In the genomic region with DNA sequence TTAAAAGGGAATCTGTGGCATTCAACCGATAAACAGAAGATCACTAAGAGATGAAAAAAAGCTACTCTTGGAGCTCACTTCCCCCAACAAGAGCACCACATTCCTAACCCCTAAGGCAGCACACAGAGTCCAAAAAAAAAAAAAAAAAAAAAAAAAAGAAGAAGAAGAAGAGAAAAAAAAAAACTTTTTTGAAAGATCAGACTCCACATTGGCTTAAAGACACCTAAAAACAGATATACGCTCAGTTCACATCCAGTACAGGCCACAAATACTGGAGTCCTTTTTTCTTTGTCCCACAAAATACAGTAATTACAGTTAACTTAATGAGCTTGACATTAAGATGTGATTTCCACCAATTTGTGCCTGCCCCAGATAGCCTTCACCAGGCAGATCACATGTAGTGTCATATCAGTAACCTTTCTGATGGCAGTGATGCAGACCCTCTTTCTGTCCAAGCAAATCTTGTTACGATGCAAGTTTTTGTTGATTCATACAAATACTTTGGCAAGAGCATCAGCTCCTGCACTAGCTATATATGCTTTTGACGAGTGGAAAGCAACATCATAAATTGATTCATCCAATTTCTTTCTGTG, we compare ENCODE assay signal across 26 cellular contexts.
"Had no signal": no experiment of that assay in that cellular context is flagged by ENCODE, and none has a peak within 500 bp of the region (broad histone marks: within the 10 kb centered on the region; RNA-seq: fewer than 3 reads in every experiment).

No MANE protein-coding gene starts in this region.

- FAIRE-seq: small intestine had no signal

- H3K9me3 Mint-ChIP-seq: activated naive CD4-positive, alpha-beta T cell treated with anti-CD3 and anti-CD28 coated beads, Interleukin-2, amount 50 U/mL, for 72 hours; activated T-cell treated with anti-CD3 and anti-CD28 coated beads, Interleukin-2, amount 50 U/mL, for 72 hours; naive thymus-derived CD4-positive, alpha-beta T cell; T-helper 1 cell treated with Interleukin-12 subunit alpha and Interleukin-12 subunit beta and Interleukin-4 antibody, amounts not matched to agents 30 μg/mL and 1 μg/mL, for 36 hours had no signal

- ATAC-seq: activated CD8-positive, alpha-beta memory T cell treated with anti-CD3 and anti-CD28 coated beads, Interleukin-2, amount 10 ng/mL, durations not matched to agents 7 days and 5 days; activated CD8-positive, alpha-beta T cell treated with anti-CD3 and anti-CD28 coated beads, Interleukin-2, amount 10 ng/mL, durations not matched to agents 7 days and 5 days; activated naive CD4-positive, alpha-beta T cell treated with anti-CD3 and anti-CD28 coated beads, Interleukin-2, amount 50 U/mL, for 72 hours; activated T-cell treated with anti-CD3 and anti-CD28 coated beads, Interleukin-2, amount 50 U/mL, for 72 hours; esophagus mucosa; heart right ventricle; naive thymus-derived CD4-positive, alpha-beta T cell; upper lobe of right lung had no signal

- H3K27ac ChIP-seq: adrenal gland, ascending aorta, brain microvascular endothelial cell, heart right ventricle, ovary, suprapubic skin, tibial artery, upper lobe of right lung had no signal

- DNase-seq: activated CD8-positive, alpha-beta memory T cell treated with anti-CD3 and anti-CD28 coated beads, Interleukin-2, amount 10 ng/mL, durations not matched to agents 7 days and 5 days; activated CD8-positive, alpha-beta T cell treated with anti-CD3 and anti-CD28 coated beads, Interleukin-2, amount 10 ng/mL, durations not matched to agents 7 days and 5 days; activated naive CD4-positive, alpha-beta T cell; activated T-cell treated with anti-CD3 and anti-CD28 coated beads, Interleukin-2, amount 50 U/mL, for 72 hours; adrenal gland; brain microvascular endothelial cell; central memory CD4-positive, alpha-beta T cell; foreskin fibroblast; heart right ventricle; midbrain; naive thymus-derived CD4-positive, alpha-beta T cell; ovary; sigmoid colon; small intestine; stimulated activated CD4-positive, alpha-beta T cell treated with anti-CD3 and anti-CD28 coated beads, Interleukin-4, amount 100 ng/mL, for 4 hours; stimulated activated CD8-positive, alpha-beta memory T cell treated with anti-CD3 and anti-CD28 coated beads, Interleukin-4, amount 100 ng/mL, for 48 hours; stimulated activated naive CD4-positive, alpha-beta T cell; T1000; tibial artery; upper lobe of right lung had no signal

- H3K4me3 ChIP-seq: adrenal gland, ascending aorta, heart right ventricle, ovary, sigmoid colon, suprapubic skin, tibial artery, upper lobe of right lung had no signal

- H3K9me3 ChIP-seq: adrenal gland, ascending aorta, heart right ventricle, ovary, sigmoid colon, suprapubic skin, tibial artery, upper lobe of right lung had no signal

- H3K27me3 Mint-ChIP-seq: activated CD8-positive, alpha-beta memory T cell treated with anti-CD3 and anti-CD28 coated beads, Interleukin-2, amount 10 ng/mL, durations not matched to agents 7 days and 5 days; naive thymus-derived CD4-positive, alpha-beta T cell; progenitor cell of endocrine pancreas had no signal

- H3K27ac Mint-ChIP-seq: activated CD8-positive, alpha-beta memory T cell treated with anti-CD3 and anti-CD28 coated beads, Interleukin-2, amount 10 ng/mL, durations not matched to agents 7 days and 5 days; activated CD8-positive, alpha-beta T cell treated with anti-CD3 and anti-CD28 coated beads, Interleukin-2, amount 10 ng/mL, durations not matched to agents 7 days and 5 days; T-helper 1 cell treated with Interleukin-12 subunit alpha and Interleukin-12 subunit beta and Interleukin-4 antibody, amounts not matched to agents 30 μg/mL and 1 μg/mL, for 36 hours had no signal

- H3K4me1 ChIP-seq: adrenal gland, ascending aorta, upper lobe of right lung had no signal

- H3K36me3 Mint-ChIP-seq: activated naive CD4-positive, alpha-beta T cell treated with anti-CD3 and anti-CD28 coated beads, Interleukin-2, amount 50 U/mL, for 72 hours had no signal

- H3K36me3 ChIP-seq: ovary had no signal

- H3K27me3 ChIP-seq: adrenal gland, ascending aorta, brain microvascular endothelial cell, heart right ventricle, ovary, sigmoid colon, suprapubic skin, tibial artery, upper lobe of right lung had no signal

- H3K4me3 Mint-ChIP-seq: activated CD8-positive, alpha-beta memory T cell treated with anti-CD3 and anti-CD28 coated beads, Interleukin-2, amount 10 ng/mL, durations not matched to agents 7 days and 5 days; activated CD8-positive, alpha-beta T cell treated with anti-CD3 and anti-CD28 coated beads, Interleukin-2, amount 10 ng/mL, durations not matched to agents 7 days and 5 days; activated T-cell treated with anti-CD3 and anti-CD28 coated beads, Interleukin-2, amount 50 U/mL, for 72 hours; naive thymus-derived CD4-positive, alpha-beta T cell; T-helper 1 cell treated with Interleukin-12 subunit alpha and Interleukin-12 subunit beta and Interleukin-4 antibody, amounts not matched to agents 30 μg/mL and 1 μg/mL, for 36 hours had no signal
